In genomic region chr11:34909955-34910354, GRCh38 we compare ENCODE assay signal across 1 cellular context.
A peak's percentile ranks its signal among the peaks of the same experiment; 100 is the strongest.
TF ChIP-seq lines count a peak whose summit lies in the region.

No MANE protein-coding gene starts in this region.

TF ChIP-seq in liver, 16 proteins besides CTCF, POLR2A, EP300 and RAD21:
- TF ChIP-seq JUND (IDR thresholded peaks at IDR 0.05) (peak in 1 of 2 donors; percentile 70), MAX (IDR thresholded peaks at IDR 0.05) (peak; percentile 67), SP1 (IDR thresholded peaks at IDR 0.05) (peak; percentile 94), RXRA (IDR thresholded peaks at IDR 0.05) (peak; percentile 92 to 94), ZBTB33 (IDR thresholded peaks at IDR 0.05) (peak; percentile 65), HNF4G (IDR thresholded peaks at IDR 0.05) (peak; percentile 45), YY1 (IDR thresholded peaks at IDR 0.05) (peak; percentile 77), EGR1 (IDR thresholded peaks at IDR 0.05; ENCODE audit: low read depth in 2 of 2) (no peak), ATF3 (IDR thresholded peaks at IDR 0.05) (peak; percentile 18), HNF4A (conservative IDR thresholded peaks at IDR 0.05) (peak; percentile 84 to 87), FOXA1 (IDR thresholded peaks at IDR 0.05) (peak; percentile 68), NR2F2 (IDR thresholded peaks at IDR 0.05) (no peak), GABPA (IDR thresholded peaks at IDR 0.05 in 1 of 2, conservative IDR thresholded peaks at IDR 0.05 in 1 of 2) (no peak), FOXA2 (IDR thresholded peaks at IDR 0.05) (peak; percentile 71), TAF1 (conservative IDR thresholded peaks at IDR 0.05) (no peak), REST (IDR thresholded peaks at IDR 0.05) (peak; percentile 56)
